In genomic region chr13:46909037-46909436, GRCh38 we compare ENCODE assay signal across 27 cellular contexts. TPM values are rescaled to one million over a fixed set of nuclear protein-coding genes. Genes with fewer than 3 reads are reported as not detected.
"Had no signal": no experiment of that assay in that cellular context is flagged by ENCODE, and none has a peak within 500 bp of the region (broad histone marks: within the 10 kb centered on the region; RNA-seq: fewer than 3 reads in every experiment).

No MANE protein-coding gene starts in this region.

- H3K4me1 ChIP-seq: colonic mucosa, foreskin keratinocyte, left ventricle myocardium inferior, lower lobe of right lung, psoas muscle, right lobe of liver, spleen, testis, tibial nerve, upper lobe of right lung, vagina had no signal

- H3K9me3 ChIP-seq: colonic mucosa, left ventricle myocardium inferior, lower lobe of right lung, psoas muscle, right lobe of liver, testis, tibial nerve, upper lobe of right lung, vagina had no signal

- H3K27ac ChIP-seq: colonic mucosa, foreskin keratinocyte, hepatocyte, left ventricle myocardium inferior, lower lobe of right lung, psoas muscle, right lobe of liver, spleen, testis, tibial nerve, upper lobe of right lung, vagina had no signal

- H3K4me3 ChIP-seq: colonic mucosa, hepatocyte, left ventricle myocardium inferior, lower lobe of right lung, psoas muscle, right lobe of liver, spleen, testis, tibial nerve, upper lobe of right lung, vagina had no signal

- H3K36me3 ChIP-seq: colonic mucosa, left ventricle myocardium inferior, lower lobe of right lung, right lobe of liver, spleen, tibial nerve, upper lobe of right lung, vagina had no signal

- H3K27me3 ChIP-seq: colonic mucosa, hepatocyte, right lobe of liver, spleen, testis, tibial nerve, upper lobe of right lung, vagina had no signal

- H2AFZ ChIP-seq: hepatocyte had no signal

- H3K27ac Mint-ChIP-seq: memory B cell; mesothelial cell of epicardium; natural killer cell treated with Interleukin-12 subunit alpha and Interleukin-12 subunit beta and Interleukin-15 and Interleukin-18, amount 100 ng/mL, for 72 hours; stimulated activated memory B cell treated with anti-CD40 and anti-IgM and Interleukin-4, amounts not matched to agents 10 μg/mL and 1 μg/mL and 100 μg/mL, for 72 hours; stimulated activated naive CD8-positive, alpha-beta T cell treated with anti-CD3 and anti-CD28 coated beads, Interleukin-15, Interleukin-2, amounts not matched to agents 100 ng/mL and 50 ng/mL, for 24 hours had no signal

- DNase-seq: colonic mucosa; effector CD8-positive, alpha-beta T cell; foreskin keratinocyte; head of caudate nucleus; kidney; left cardiac atrium; left ventricle myocardium inferior; lower lobe of right lung; occipital lobe; psoas muscle; retina; right lobe of liver; spleen; stimulated activated CD4-positive, alpha-beta T cell treated with anti-CD3 and anti-CD28 coated beads, Interleukin-15, amount 100 ng/mL, for 24 hours; stimulated activated CD4-positive, alpha-beta T cell treated with anti-CD3 and anti-CD28 coated beads, Interleukin-1b, Interleukin-23, amount 100 ng/mL, for 48 hours; stimulated activated CD4-positive, alpha-beta T cell treated with anti-CD3 and anti-CD28 coated beads, Interleukin-4, amount 100 ng/mL, for 24 hours; testis; upper lobe of right lung had no signal

- H3K4me1 Mint-ChIP-seq: memory B cell; mesothelial cell of epicardium; stimulated activated memory B cell treated with anti-CD40 and anti-IgM and Interleukin-4, amounts not matched to agents 10 μg/mL and 1 μg/mL and 100 μg/mL, for 72 hours had no signal

- H3K4me3 Mint-ChIP-seq: memory B cell; mesothelial cell of epicardium; natural killer cell treated with Interleukin-12 subunit alpha and Interleukin-12 subunit beta and Interleukin-15 and Interleukin-18, amount 100 ng/mL, for 72 hours; stimulated activated memory B cell treated with anti-CD40 and anti-IgM and Interleukin-4, amounts not matched to agents 10 μg/mL and 1 μg/mL and 100 μg/mL, for 72 hours; stimulated activated naive CD8-positive, alpha-beta T cell treated with anti-CD3 and anti-CD28 coated beads, Interleukin-15, Interleukin-2, amounts not matched to agents 100 ng/mL and 50 ng/mL, for 24 hours had no signal

- H3K79me2 ChIP-seq: hepatocyte had no signal

- H3K27me3 Mint-ChIP-seq: memory B cell; stimulated activated memory B cell treated with anti-CD40 and anti-IgM and Interleukin-4, amounts not matched to agents 10 μg/mL and 1 μg/mL and 100 μg/mL, for 72 hours had no signal

- H3K36me3 Mint-ChIP-seq: memory B cell; mesothelial cell of epicardium; natural killer cell treated with Interleukin-12 subunit alpha and Interleukin-12 subunit beta and Interleukin-15 and Interleukin-18, amount 100 ng/mL, for 72 hours; stimulated activated memory B cell treated with anti-CD40 and anti-IgM and Interleukin-4, amounts not matched to agents 10 μg/mL and 1 μg/mL and 100 μg/mL, for 72 hours had no signal

- H3K4me2 ChIP-seq: hepatocyte had no signal

- H3K9me3 Mint-ChIP-seq: memory B cell; natural killer cell treated with Interleukin-12 subunit alpha and Interleukin-12 subunit beta and Interleukin-15 and Interleukin-18, amount 100 ng/mL, for 72 hours; stimulated activated memory B cell treated with anti-CD40 and anti-IgM and Interleukin-4, amounts not matched to agents 10 μg/mL and 1 μg/mL and 100 μg/mL, for 72 hours; stimulated activated naive CD8-positive, alpha-beta T cell treated with anti-CD3 and anti-CD28 coated beads, Interleukin-15, Interleukin-2, amounts not matched to agents 100 ng/mL and 50 ng/mL, for 24 hours had no signal

RNA-seq across cellular contexts. Expression of gene HTR2A, which starts 12.2 kb away (rescaled TPM):
- total RNA-seq: dermis microvascular lymphatic vessel endothelial cell; foreskin keratinocyte; natural killer cell treated with Interleukin-12 subunit alpha and Interleukin-12 subunit beta and Interleukin-15 and Interleukin-18, amount 100 ng/mL, for 72 hours; psoas muscle had no signal
